8 cellular contexts compared by ENCODE assay signal in the genomic region with DNA sequence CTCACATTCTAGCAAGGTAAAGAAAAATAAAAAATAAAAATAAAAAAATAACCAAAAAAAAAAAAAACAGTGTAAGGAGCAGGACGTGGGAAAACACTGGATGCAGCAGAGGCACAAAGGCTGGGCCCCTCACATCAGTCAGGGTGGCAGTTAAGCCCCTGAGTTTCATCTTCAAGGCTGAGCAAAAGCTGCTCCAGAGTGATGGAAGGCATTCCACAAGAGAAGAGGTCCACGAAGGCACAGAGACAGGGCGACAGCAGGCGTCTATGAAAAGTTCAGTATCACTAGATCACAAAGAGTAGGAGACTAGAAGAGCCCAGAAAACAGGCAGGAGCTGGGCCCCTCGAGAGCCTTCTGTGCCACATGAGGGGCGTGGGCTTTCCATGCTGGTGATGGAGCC.
"Had no signal": no experiment of that assay in that cellular context is flagged by ENCODE, and none has a peak within 500 bp of the region (broad histone marks: within the 10 kb centered on the region; RNA-seq: fewer than 3 reads in every experiment).

No MANE protein-coding gene starts in this region.

- H3K4me3 ChIP-seq: GM12878 had no signal

- FAIRE-seq: G401.6, GM12878, GM12891, GM12892, GM18507, GM19239 had no signal

- DNase-seq: GDM1, GF-D8 had no signal

- ATAC-seq: GM12878 had no signal
